In the genomic region with DNA sequence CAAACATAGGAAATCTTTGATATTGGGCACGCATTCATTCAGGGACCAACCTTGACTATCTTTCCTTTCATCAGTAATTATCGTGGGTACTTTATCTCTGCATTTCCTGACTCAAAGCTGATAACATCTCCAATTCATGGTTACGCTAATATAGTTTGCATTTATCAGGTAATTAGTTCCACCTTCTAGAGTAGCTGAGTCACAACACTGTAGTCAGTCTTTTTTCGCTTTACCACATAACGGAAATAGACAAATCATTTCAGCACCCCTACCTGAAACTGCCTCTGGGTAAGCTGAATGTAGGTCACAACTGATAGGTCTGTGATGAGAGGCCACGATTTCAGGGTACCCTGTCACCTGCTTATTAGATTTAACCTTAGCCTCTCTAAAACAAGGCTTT, we compare ENCODE assay signal across 10 cellular contexts. TPM values are rescaled to one million over a fixed set of nuclear protein-coding genes. Genes with fewer than 3 reads are reported as not detected.
DNase-seq lines count a peak whose midpoint lies in the region; ATAC-seq and TF ChIP-seq lines count a peak whose summit lies in the region.
"Had no signal": no experiment of that assay in that cellular context is flagged by ENCODE, and none has a peak within 500 bp of the region (broad histone marks: within the 10 kb centered on the region; RNA-seq: fewer than 3 reads in every experiment).

No MANE protein-coding gene starts in this region.

- DNase-seq in T-helper 22 cell (ENCODE audit: low read depth) (peak; percentile 30), BE2C (no peak), lower leg skin (ENCODE audit: low spot score in 2 of 2) (no peak), esophagus muscularis mucosa (ENCODE audit: extremely low spot score) (no peak)
- DNase-seq in stimulated activated CD4-positive, alpha-beta T cell treated with anti-CD3 and anti-CD28 coated beads, Interleukin-2, amount 100 ng/mL, for 4 hours (ENCODE audit: low read depth) = peak; percentile 22
- DNase-seq: erythroblast had no signal

- H3K4me3 ChIP-seq in BE2C (ENCODE audit: low read depth, low read length) (no peak overlapping the region), lower leg skin (ENCODE audit: low read depth, poor library complexity, severe bottlenecking) (no peak overlapping the region), esophagus muscularis mucosa (no peak overlapping the region)

- H3K27ac ChIP-seq in esophagus muscularis mucosa (replicated peaks in 1 of 4) = no peak overlapping the region

- WGBS in lower leg skin, 2 donors = 47 to 62% methylated on average over 6 of the region's 6 CpGs
- WGBS in esophagus muscularis mucosa = 84% methylated on average over 6 of the region's 6 CpGs

- no peaks in the 10 kb centered on the region for H3K9me3 ChIP-seq in BE2C
- H3K9me3 ChIP-seq in esophagus muscularis mucosa = no peaks in the 10 kb centered on the region

- TF ChIP-seq POLR2A in lower leg skin (IDR thresholded peaks at IDR 0.05) = no peak
- no peak for TF ChIP-seq POLR2A in esophagus muscularis mucosa (IDR thresholded peaks at IDR 0.05; ENCODE audit: low read depth)

- intact Hi-C loops in lower leg skin (cut with DNase I; ENCODE audit: low total_unique reads) = no loop called here
- intact Hi-C loops in esophagus muscularis mucosa (cut with DNase I) = no loop called here

- H3K36me3 ChIP-seq in BE2C (no peaks in the 10 kb centered on the region), esophagus muscularis mucosa (no peaks in the 10 kb centered on the region)

- H3K4me1 ChIP-seq in BE2C (no peaks in the 10 kb centered on the region), esophagus muscularis mucosa (peaks cover 0 to 18% (median 14%) of the 10 kb centered on the region in 4 donors)

- ATAC-seq in GM19328 (IDR thresholded peaks at IDR 0.05; ENCODE audit: unreplicated experiment) (peak; percentile 99), HG02938 (IDR thresholded peaks at IDR 0.05; ENCODE audit: unreplicated experiment) (peak; percentile 100)

- no peak for TF ChIP-seq EP300 in esophagus muscularis mucosa (IDR thresholded peaks at IDR 0.05)

- TF ChIP-seq CTCF in BE2C (IDR thresholded peaks at IDR 0.05; ENCODE audit: low read depth, low read length) = no peak
- no peak for TF ChIP-seq CTCF in lower leg skin (IDR thresholded peaks at IDR 0.05)
- TF ChIP-seq CTCF in esophagus muscularis mucosa (IDR thresholded peaks at IDR 0.05) = no peak

- H3K27me3 ChIP-seq in BE2C (no peaks in the 10 kb centered on the region), esophagus muscularis mucosa (no peaks in the 10 kb centered on the region)

RNA-seq across cellular contexts. Expression of a gene that starts 36.7 kb away (rescaled TPM):
- polyA plus RNA-seq in BE2C (2012; ENCODE audit: insufficient read depth, insufficient read length, low read depth) = not detected
- total RNA-seq in lower leg skin (not detected), esophagus muscularis mucosa (not detected)
- total RNA-seq: T-helper 2 cell treated with Interferon-gamma antibody and Interleukin-4, amounts not matched to agents 100 ng/mL and 5 ng/mL, for 36 hours had no signal
- polyA plus RNA-seq: neural cell had no signal

RNA-seq across cellular contexts. Expression of a gene that starts 42.0 kb away (rescaled TPM):
- 2.5 TPM for polyA plus RNA-seq in BE2C (2012; ENCODE audit: insufficient read depth, insufficient read length, low read depth)
- total RNA-seq in lower leg skin = 1 to 10 TPM; 5.9 to 9.3 (median 7.6) TPM
- 10 to 100 TPM; 11.3 to 33.2 (median 14.7) TPM for total RNA-seq in esophagus muscularis mucosa

Comparison
In these comparisons a context has a peak if more than half of its experiments do, and no peak if none do; other contexts are left out.
1. DNase-seq: peak in T-helper 22 cell (single experiment) and stimulated activated CD4-positive, alpha-beta T cell treated with anti-CD3 and anti-CD28 coated beads, Interleukin-2, amount 100 ng/mL, for 4 hours (single experiment); none in BE2C (single experiment), lower leg skin (0 of 2) and esophagus muscularis mucosa (single experiment).